In genomic region chr10:29616542-29616941, GRCh38 we compare ENCODE assay signal across 2 cellular contexts.
TF ChIP-seq lines count a peak whose summit lies in the region.

No MANE protein-coding gene starts in this region.

TF ChIP-seq in K562, 482 proteins besides CTCF, POLR2A, EP300 and RAD21:
- peak; percentile 3; the same call in 1 of the 2 replicates for TF ChIP-seq SPI1 (IDR thresholded peaks at IDR 0.05; ENCODE audit: borderline replicate concordance, low read depth, low read length)
- TF ChIP-seq, protein P1, sequence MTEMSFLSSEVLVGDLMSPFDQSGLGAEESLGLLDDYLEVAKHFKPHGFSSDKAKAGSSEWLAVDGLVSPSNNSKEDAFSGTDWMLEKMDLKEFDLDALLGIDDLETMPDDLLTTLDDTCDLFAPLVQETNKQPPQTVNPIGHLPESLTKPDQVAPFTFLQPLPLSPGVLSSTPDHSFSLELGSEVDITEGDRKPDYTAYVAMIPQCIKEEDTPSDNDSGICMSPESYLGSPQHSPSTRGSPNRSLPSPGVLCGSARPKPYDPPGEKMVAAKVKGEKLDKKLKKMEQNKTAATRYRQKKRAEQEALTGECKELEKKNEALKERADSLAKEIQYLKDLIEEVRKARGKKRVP (CRISPR knock-in tag; IDR thresholded peaks at IDR 0.05), result no peak
- no peak for TF ChIP-seq ZNF217 (CRISPR knock-in tag; IDR thresholded peaks at IDR 0.05)
- TF ChIP-seq ZNF347 (CRISPR knock-in tag; IDR thresholded peaks at IDR 0.05; ENCODE audit: low read depth), result no peak
- TF ChIP-seq TRIM25 (IDR thresholded peaks at IDR 0.05; ENCODE audit: borderline replicate concordance), result no peak
- no peak for TF ChIP-seq SETDB1 (IDR thresholded peaks at IDR 0.05; ENCODE audit: low read length)

TF ChIP-seq in endothelial cell of umbilical vein, 7 proteins besides CTCF, POLR2A, EP300 and RAD21:
- no peak for TF ChIP-seq MYC (IDR thresholded peaks at IDR 0.05; ENCODE audit: low read depth, low read length)
- TF ChIP-seq EZH2 (IDR thresholded peaks at IDR 0.05; ENCODE audit: borderline replicate concordance, low read depth, low read length, severe bottlenecking), result no peak
- no peak for TF ChIP-seq JUN (IDR thresholded peaks at IDR 0.05; ENCODE audit: borderline replicate concordance, insufficient read depth, insufficient read length, low read depth)
- TF ChIP-seq GATA2 (IDR thresholded peaks at IDR 0.05; ENCODE audit: insufficient read depth, insufficient read length, low read depth, low read length), result no peak
- no peak for TF ChIP-seq MAX (IDR thresholded peaks at IDR 0.05; ENCODE audit: insufficient read depth, insufficient read length)
- TF ChIP-seq FOS (IDR thresholded peaks at IDR 0.05; ENCODE audit: borderline replicate concordance, insufficient read depth, low read length), result no peak
